In the genomic region with DNA sequence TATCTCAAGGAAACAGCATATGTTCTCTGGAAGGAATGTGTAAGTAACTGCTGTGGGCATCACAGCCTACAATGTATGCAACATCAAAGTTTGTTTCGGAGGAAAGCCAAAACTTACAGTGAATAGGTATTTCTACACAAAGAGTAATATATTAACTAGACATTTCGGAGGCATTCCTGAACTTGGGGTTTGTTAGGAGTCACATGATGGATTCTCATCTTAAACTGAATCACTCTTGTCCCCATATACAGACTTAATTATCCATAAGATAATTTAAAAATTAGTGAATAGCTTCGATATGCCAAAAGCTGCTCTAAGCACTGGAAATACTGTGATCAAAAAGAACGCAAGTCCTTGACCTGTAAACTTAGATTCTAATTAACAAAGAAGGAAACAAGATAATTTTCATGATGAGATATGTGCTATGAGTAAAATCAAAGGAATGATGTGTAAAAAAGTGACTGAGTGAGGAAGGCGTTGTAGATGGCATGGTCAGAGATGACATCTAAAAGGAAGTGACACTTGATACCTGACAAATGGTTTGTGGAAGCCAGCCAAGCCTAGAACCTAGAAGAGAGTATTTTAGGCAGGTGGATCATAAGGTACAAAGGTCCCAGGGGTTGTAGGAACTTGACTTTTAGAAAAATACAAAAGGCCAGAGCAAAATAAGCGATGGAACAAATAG, we compare ENCODE assay signal across 23 cellular contexts.
"Had no signal": no experiment of that assay in that cellular context is flagged by ENCODE, and none has a peak within 500 bp of the region (broad histone marks: within the 10 kb centered on the region; RNA-seq: fewer than 3 reads in every experiment).

No MANE protein-coding gene starts in this region.

- H3K4me2 ChIP-seq: neural progenitor cell had no signal

- H3K27me3 ChIP-seq: esophagus muscularis mucosa, gastrocnemius medialis, neural progenitor cell, ovary, suprapubic skin, thyroid gland had no signal

- H3K36me3 ChIP-seq: esophagus muscularis mucosa, gastrocnemius medialis, left ventricle myocardium inferior, lower lobe of right lung, neural progenitor cell, ovary, suprapubic skin, thyroid gland had no signal

- H3K27ac ChIP-seq: epithelial cell of prostate, esophagus muscularis mucosa, gastrocnemius medialis, left ventricle myocardium inferior, lower lobe of right lung, neural progenitor cell, ovary, suprapubic skin, thyroid gland had no signal

- H3K4me1 ChIP-seq: esophagus muscularis mucosa, gastrocnemius medialis, left ventricle myocardium inferior, lower lobe of right lung, suprapubic skin, thyroid gland had no signal

- DNase-seq: effector memory CD4-positive, alpha-beta T cell; gastrocnemius medialis; glutamatergic neuron; immature natural killer cell; left cardiac atrium; left ventricle myocardium inferior; lower lobe of right lung; midbrain; nucleus accumbens; ovary; right cardiac atrium; small intestine; stimulated activated CD4-positive, alpha-beta T cell treated with anti-CD3 and anti-CD28 coated beads, Interleukin-2, amount 100 ng/mL, for 48 hours; stimulated activated naive CD8-positive, alpha-beta T cell treated with anti-CD3 and anti-CD28 coated beads, Interleukin-15, Interleukin-2, amounts not matched to agents 100 U/mL and 50 U/mL, for 24 hours; thyroid gland had no signal

- FAIRE-seq: endometrium, keratinocyte, small intestine, urothelium cell line had no signal

- H2AFZ ChIP-seq: neural progenitor cell had no signal

- ATAC-seq: gastrocnemius medialis; left cardiac atrium; lower lobe of right lung; natural killer cell treated with Interleukin-12 subunit alpha and Interleukin-12 subunit beta and Interleukin-15 and Interleukin-18, amount 100 ng/mL, for 72 hours; right cardiac atrium; stimulated activated naive CD8-positive, alpha-beta T cell treated with anti-CD3 and anti-CD28 coated beads, Interleukin-15, Interleukin-2, amounts not matched to agents 100 U/mL and 50 U/mL, for 24 hours had no signal

- H3K9me3 ChIP-seq: esophagus muscularis mucosa, gastrocnemius medialis, left ventricle myocardium inferior, lower lobe of right lung, ovary, suprapubic skin, thyroid gland had no signal

- H3K4me3 ChIP-seq: esophagus muscularis mucosa, gastrocnemius medialis, left ventricle myocardium inferior, lower lobe of right lung, neural progenitor cell, ovary, suprapubic skin, thyroid gland had no signal

- H3K9ac ChIP-seq: neural progenitor cell had no signal
